In genomic region chr10:100229819-100230422, GRCh38 we compare ENCODE assay signal across 8 cellular contexts. TPM values are rescaled to one million over a fixed set of nuclear protein-coding genes. Genes with fewer than 3 reads are reported as not detected.
A peak's percentile ranks its signal among the peaks of the same experiment; 100 is the strongest.
DNase-seq lines count a peak whose midpoint lies in the region; ATAC-seq and TF ChIP-seq lines count a peak whose summit lies in the region.

No MANE protein-coding gene starts in this region.

- ATAC-seq in GM19467 (IDR thresholded peaks at IDR 0.05; ENCODE audit: unreplicated experiment) (no peak), HG03378 (IDR thresholded peaks at IDR 0.05; ENCODE audit: unreplicated experiment) (no peak)

- H3K4me3 ChIP-seq in GM08714 (ENCODE audit: low read length) (peak overlapping the region; percentile 96), foreskin fibroblast (ENCODE audit: low read depth in 1 of 2, low read length in 2 of 2) (peak overlapping the region; percentile 89 to 99), rectal smooth muscle tissue (ENCODE audit: low read length) (peak overlapping the region; percentile 92)

- TF ChIP-seq CTCF in VCaP (conservative IDR thresholded peaks at IDR 0.05) (no peak), foreskin fibroblast (IDR thresholded peaks at IDR 0.05; ENCODE audit: low read depth, low read length) (no peak)

- H3K27ac ChIP-seq in VCaP (peak overlapping the region; percentile 74), rectal smooth muscle tissue (ENCODE audit: low read depth, low read length) (peak overlapping the region; percentile 79)

- peak overlapping the region; percentile 72 for H3K9ac ChIP-seq in rectal smooth muscle tissue (ENCODE audit: low read length)

- DNase-seq in foreskin fibroblast (no peak), mucosa of gallbladder (ENCODE audit: low spot score) (no peak), hippocampal formation (lab: John Stamatoyannopoulos, UW) (no peak)

- no peaks in the 10 kb centered on the region for H3K27me3 ChIP-seq in rectal smooth muscle tissue (ENCODE audit: control insufficient read depth, insufficient read depth, low read length)

- peaks cover 5% of the 10 kb centered on the region for H3K36me3 ChIP-seq in rectal smooth muscle tissue (ENCODE audit: control insufficient read depth, insufficient read depth, low read length)

- no peaks in the 10 kb centered on the region for H3K4me1 ChIP-seq in rectal smooth muscle tissue (ENCODE audit: control insufficient read depth, insufficient read depth, low read length)

RNA-seq across cellular contexts. Expression of gene CHUK, which starts 0.5 kb away (rescaled TPM):
- 14.6 TPM for total RNA-seq in mucosa of gallbladder

RNA-seq across cellular contexts. Expression of gene CWF19L1, which starts 37.5 kb away (rescaled TPM):
- total RNA-seq in mucosa of gallbladder, result 14.0 TPM

RNA-seq across cellular contexts. Expression of gene ERLIN1, which starts 44.1 kb away (rescaled TPM):
- 15.0 TPM for total RNA-seq in mucosa of gallbladder

RNA-seq across cellular contexts. Expression of gene BLOC1S2, which starts 56.6 kb away (rescaled TPM):
- total RNA-seq in mucosa of gallbladder, result 25.5 TPM
